Comparison of ENCODE assay signal across 23 cellular contexts in genomic region chr3:66502267-66502874, GRCh38. TPM values are rescaled to one million over a fixed set of nuclear protein-coding genes. Genes with fewer than 3 reads are reported as not detected.
DNase-seq lines count a peak whose midpoint lies in the region; ATAC-seq, FAIRE-seq and TF ChIP-seq lines count a peak whose summit lies in the region.
"Had no signal": no experiment of that assay in that cellular context is flagged by ENCODE, and none has a peak within 500 bp of the region (broad histone marks: within the 10 kb centered on the region; RNA-seq: fewer than 3 reads in every experiment).

No MANE protein-coding gene starts in this region.

- FAIRE-seq in endothelial cell of umbilical vein (lab: Jason Lieb, UNC) = peak; percentile 43

- no peak for ATAC-seq in stimulated activated effector memory CD8-positive, alpha-beta T cell treated with anti-CD3 and anti-CD28 coated beads, Interleukin-12 subunit alpha, Interleukin-12 subunit beta, amount 100 ng/mL, for 72 hours
- no peak for ATAC-seq in HG02571 (IDR thresholded peaks at IDR 0.05; ENCODE audit: unreplicated experiment)
- ATAC-seq: left lung had no signal

- DNase-seq in activated naive CD4-positive, alpha-beta T cell (lab: John Stamatoyannopoulos, UW) = no peak
- DNase-seq in endothelial cell of umbilical vein (ENCODE audit: low read depth, low spot score) (no peak), OCI-M1 (lab: John Stamatoyannopoulos, UW) (no peak), Kasumi-1 (lab: John Stamatoyannopoulos, UW) (no peak)
- DNase-seq in stimulated activated effector memory CD8-positive, alpha-beta T cell treated with anti-CD3 and anti-CD28 coated beads, Interleukin-12 subunit alpha, Interleukin-12 subunit beta, amount 100 ng/mL, for 72 hours (ENCODE audit: low spot score in 2 of 2) = no peak
- DNase-seq: activated CD8-positive, alpha-beta memory T cell treated with anti-CD3 and anti-CD28 coated beads for 24 hours; amygdala; caudate nucleus; COR-L47; HFFc6; KBM-7; midbrain; NCI-H1092 treated with DMSO at 0.1 percent for 48 hours; NCI-H2081; nucleus accumbens; retina; RPMI8226 had no signal

- H3K27me3 Mint-ChIP-seq in activated naive CD4-positive, alpha-beta T cell treated with anti-CD3 and anti-CD28 coated beads, Interleukin-2, amount 50 U/mL, for 24 hours = no peaks in the 10 kb centered on the region
- peaks cover 16% of the 10 kb centered on the region for H3K27me3 Mint-ChIP-seq in IgD-negative memory B cell

- TF ChIP-seq POLR2A in endothelial cell of umbilical vein (IDR thresholded peaks at IDR 0.05; ENCODE audit: low read depth, low read length) = no peak

- intact Hi-C loops in endothelial cell of umbilical vein (cut with micrococcal nuclease) = no loop called here

- H3K36me3 Mint-ChIP-seq in activated naive CD4-positive, alpha-beta T cell treated with anti-CD3 and anti-CD28 coated beads, Interleukin-2, amount 50 U/mL, for 24 hours = no peaks in the 10 kb centered on the region
- H3K36me3 Mint-ChIP-seq in IgD-negative memory B cell = peaks cover 2% of the 10 kb centered on the region
- peaks cover 12% of the 10 kb centered on the region for H3K36me3 Mint-ChIP-seq in stimulated activated effector memory CD8-positive, alpha-beta T cell treated with anti-CD3 and anti-CD28 coated beads, Interleukin-12 subunit alpha, Interleukin-12 subunit beta, amount 100 ng/mL, for 72 hours

- CTCF ChIA-PET in endothelial cell of umbilical vein (lab: Charles Lee) = interaction anchor here (0.8 to 1.3 kb wide), 2 partner anchors 95 to 124 kb away, joined by 3 to 6 read pairs; no protein-coding TSS in a partner anchor

- H3K4me1 Mint-ChIP-seq in activated naive CD4-positive, alpha-beta T cell treated with anti-CD3 and anti-CD28 coated beads, Interleukin-2, amount 50 U/mL, for 24 hours = peaks cover 56% of the 10 kb centered on the region
- peaks cover 7 to 17% (median 11%) of the 10 kb centered on the region in 3 donors for H3K4me1 Mint-ChIP-seq in IgD-negative memory B cell
- H3K4me1 Mint-ChIP-seq in stimulated activated effector memory CD8-positive, alpha-beta T cell treated with anti-CD3 and anti-CD28 coated beads, Interleukin-12 subunit alpha, Interleukin-12 subunit beta, amount 100 ng/mL, for 72 hours = peaks cover 52% of the 10 kb centered on the region

- no peak overlapping the region for H2AFZ ChIP-seq in endothelial cell of umbilical vein (ENCODE audit: low read depth, low read length)

- no peaks in the 10 kb centered on the region for H3K9me1 ChIP-seq in endothelial cell of umbilical vein (replicated peaks; ENCODE audit: control insufficient read depth, extremely low read depth, insufficient read depth, low read length)

- H3K4me2 ChIP-seq in endothelial cell of umbilical vein (ENCODE audit: insufficient read depth, low read length) = no peak overlapping the region

- H3K27ac Mint-ChIP-seq in activated naive CD4-positive, alpha-beta T cell treated with anti-CD3 and anti-CD28 coated beads, Interleukin-2, amount 50 U/mL, for 24 hours = peak overlapping the region; percentile 11
- H3K27ac Mint-ChIP-seq in IgD-negative memory B cell = peak overlapping the region in 1 of 3 donors; percentile 59
- peak overlapping the region; percentile 75 for H3K27ac Mint-ChIP-seq in stimulated activated effector memory CD8-positive, alpha-beta T cell treated with anti-CD3 and anti-CD28 coated beads, Interleukin-12 subunit alpha, Interleukin-12 subunit beta, amount 100 ng/mL, for 72 hours
- H3K27ac Mint-ChIP-seq: activated T-helper 2 cell treated with anti-CD3 and anti-CD28 coated beads, Interferon-gamma antibody, Interleukin-2, Interleukin-4, amounts not matched to agents 10 μg/mL and 5 μg/mL and 100 μg/mL, durations not matched to agents 14 hours and 24 hours and 36 hours; HFFc6 had no signal

- peaks cover 14% of the 10 kb centered on the region for H3K4me1 ChIP-seq in endothelial cell of umbilical vein (ENCODE audit: control insufficient read depth, extremely low read depth, insufficient read depth, low read length)

- peak overlapping the region; percentile 24 for H3K4me3 Mint-ChIP-seq in activated naive CD4-positive, alpha-beta T cell treated with anti-CD3 and anti-CD28 coated beads, Interleukin-2, amount 50 U/mL, for 24 hours
- H3K4me3 Mint-ChIP-seq in IgD-negative memory B cell = peak overlapping the region in 3 of 4 donors; percentile 25 to 91 (median 91)
- peak overlapping the region; percentile 89 for H3K4me3 Mint-ChIP-seq in stimulated activated effector memory CD8-positive, alpha-beta T cell treated with anti-CD3 and anti-CD28 coated beads, Interleukin-12 subunit alpha, Interleukin-12 subunit beta, amount 100 ng/mL, for 72 hours

- no peaks in the 10 kb centered on the region for H4K20me1 ChIP-seq in endothelial cell of umbilical vein (replicated peaks; ENCODE audit: control insufficient read depth, extremely low read depth, insufficient read depth, low read length)

- H3K9me3 ChIP-seq in endothelial cell of umbilical vein (replicated peaks; ENCODE audit: control insufficient read depth, insufficient read depth, low read length) = no peaks in the 10 kb centered on the region
- H3K9me3 ChIP-seq: left lung, thoracic aorta had no signal

- no peak for TF ChIP-seq CTCF in endothelial cell of umbilical vein (IDR thresholded peaks at IDR 0.05; ENCODE audit: extremely low read depth in 1 of 2, insufficient read depth in 1 of 2, low read depth in 1 of 2, low read length in 2 of 2)

- POLR2A ChIA-PET in endothelial cell of umbilical vein (lab: Charles Lee) = interaction anchor here (0.7 kb wide), 1 partner anchor 12 kb away, joined by 10 read pairs; no protein-coding TSS in a partner anchor

- H3K9me3 Mint-ChIP-seq in activated naive CD4-positive, alpha-beta T cell treated with anti-CD3 and anti-CD28 coated beads, Interleukin-2, amount 50 U/mL, for 24 hours = no peaks in the 10 kb centered on the region
- H3K9me3 Mint-ChIP-seq in IgD-negative memory B cell = no peaks in the 10 kb centered on the region
- H3K9me3 Mint-ChIP-seq in stimulated activated effector memory CD8-positive, alpha-beta T cell treated with anti-CD3 and anti-CD28 coated beads, Interleukin-12 subunit alpha, Interleukin-12 subunit beta, amount 100 ng/mL, for 72 hours = no peaks in the 10 kb centered on the region
- H3K9me3 Mint-ChIP-seq: activated T-helper 2 cell treated with anti-CD3 and anti-CD28 coated beads, Interferon-gamma antibody, Interleukin-2, Interleukin-4, amounts not matched to agents 10 μg/mL and 5 μg/mL and 100 μg/mL, durations not matched to agents 14 hours and 24 hours and 36 hours; HFFc6 had no signal

- no peaks in the 10 kb centered on the region for H3K36me3 ChIP-seq in endothelial cell of umbilical vein (ENCODE audit: control insufficient read depth in 2 of 2, extremely low read depth in 1 of 2, insufficient read depth in 2 of 2, low read length in 2 of 2)
- H3K36me3 ChIP-seq: left lung, thoracic aorta had no signal

- H3K27me3 ChIP-seq in endothelial cell of umbilical vein (ENCODE audit: control insufficient read depth in 2 of 2, insufficient read depth in 2 of 2, low read length in 2 of 2) = peaks cover 15 to 18% of the 10 kb centered on the region in 2 experiments
- H3K27me3 ChIP-seq: left lung had no signal

- H3K4me3 ChIP-seq in endothelial cell of umbilical vein (replicated peaks in 1 of 3; ENCODE audit: insufficient read depth in 1 of 3, low read depth in 1 of 3, low read length in 3 of 3) = no peak overlapping the region

- H3K9ac ChIP-seq in endothelial cell of umbilical vein (replicated peaks; ENCODE audit: extremely low read depth, insufficient read depth, low read length) = no peak overlapping the region

- peaks cover 26% of the 10 kb centered on the region for H3K79me2 ChIP-seq in endothelial cell of umbilical vein (ENCODE audit: control insufficient read depth, insufficient read depth, low read length)

- dilution Hi-C loops in endothelial cell of umbilical vein (cut with MboI; ENCODE audit: extremely low pct_ligation_motif_present, low sequenced_read_pairs) = no loop called here

- H3K27ac ChIP-seq in endothelial cell of umbilical vein (ENCODE audit: insufficient read depth, low read depth, low read length) = no peak overlapping the region
- H3K27ac ChIP-seq: left lung, thoracic aorta had no signal

- BruUV-seq in endothelial cell of umbilical vein (replicated peaks; lab: Mats Ljungman, UMichigan) = no TSS peak

TF ChIP-seq in endothelial cell of umbilical vein, 7 proteins besides CTCF, POLR2A, EP300 and RAD21:
- TF ChIP-seq FOS (IDR thresholded peaks at IDR 0.05; ENCODE audit: borderline replicate concordance, insufficient read depth, low read length) (no peak), GATA2 (IDR thresholded peaks at IDR 0.05; ENCODE audit: insufficient read depth, insufficient read length, low read depth, low read length) (no peak), POLR2AphosphoS5 (IDR thresholded peaks at IDR 0.05; ENCODE audit: insufficient read depth, low read depth, low read length) (no peak), EZH2 (IDR thresholded peaks at IDR 0.05; ENCODE audit: borderline replicate concordance, low read depth, low read length, severe bottlenecking) (no peak), MAX (IDR thresholded peaks at IDR 0.05; ENCODE audit: insufficient read depth, insufficient read length) (no peak), JUN (IDR thresholded peaks at IDR 0.05; ENCODE audit: borderline replicate concordance, insufficient read depth, insufficient read length, low read depth) (no peak), MYC (IDR thresholded peaks at IDR 0.05; ENCODE audit: low read depth, low read length) (no peak)

RNA-seq across cellular contexts. Expression of gene LRIG1, which starts 1.5 kb away (rescaled TPM):
- polyA plus RNA-seq in IgD-negative memory B cell (10.6 TPM), endothelial cell of umbilical vein (42.9 and 50.3 TPM in 2 replicates)
- total RNA-seq in endothelial cell of umbilical vein = 42.0 and 52.2 TPM in 2 replicates
- 39.7 and 42.1 TPM in 2 replicates for polyA plus RNA-seq in endothelial cell of umbilical vein (2011; cell fraction: cytosol; rRNA removed)
- 95.9 and 117 TPM in 2 replicates for polyA plus RNA-seq in endothelial cell of umbilical vein (2011; cell fraction: nucleus; rRNA removed)
- polyA plus RNA-seq in endothelial cell of umbilical vein (2012) = 27.0 and 38.8 TPM in 2 replicates
- polyA minus RNA-seq in endothelial cell of umbilical vein = 133 and 193 TPM in 2 replicates
- polyA minus RNA-seq in endothelial cell of umbilical vein (2011; cell fraction: cytosol; rRNA and poly(A)+ RNA removed) = 1.8 TPM
- 67.0 and 113 TPM in 2 replicates for polyA minus RNA-seq in endothelial cell of umbilical vein (2011; cell fraction: nucleus; rRNA and poly(A)+ RNA removed)

Comparison
In these comparisons a context has a peak if more than half of its experiments do, and no peak if none do; other contexts are left out.
1. H3K4me3 Mint-ChIP-seq: peak in every context shown above with its lines; median percentile 91 in IgD-negative memory B cell; 89 in stimulated activated effector memory CD8-positive, alpha-beta T cell treated with anti-CD3 and anti-CD28 coated beads, Interleukin-12 subunit alpha, Interleukin-12 subunit beta, amount 100 ng/mL, for 72 hours; 24 in activated naive CD4-positive, alpha-beta T cell treated with anti-CD3 and anti-CD28 coated beads, Interleukin-2, amount 50 U/mL, for 24 hours.